In genomic region chr17:45428050-45428953, GRCh38 we compare ENCODE assay signal across 1 cellular context.
TF ChIP-seq lines count a peak whose summit lies in the region.

No MANE protein-coding gene starts in this region.

TF ChIP-seq in neural cell, 6 proteins besides CTCF, POLR2A, EP300 and RAD21 (continued from another document):
- TF ChIP-seq REST (IDR thresholded peaks at IDR 0.05; ENCODE audit: borderline replicate concordance): no peak
